In genomic region chr7:104980969-104981670, GRCh38 we compare ENCODE assay signal across 8 cellular contexts. TPM values are rescaled to one million over a fixed set of nuclear protein-coding genes. Genes with fewer than 3 reads are reported as not detected.
A peak's percentile ranks its signal among the peaks of the same experiment; 100 is the strongest.
DNase-seq lines count a peak whose midpoint lies in the region; ATAC-seq and TF ChIP-seq lines count a peak whose summit lies in the region.

No MANE protein-coding gene starts in this region.

- no peak for TF ChIP-seq POLR2A in body of pancreas (IDR thresholded peaks at IDR 0.05)

- H3K36me3 ChIP-seq in body of pancreas (replicated peaks in 1 of 2; ENCODE audit: insufficient read depth in 1 of 2, low read depth in 2 of 2) = no peaks in the 10 kb centered on the region
- no peaks in the 10 kb centered on the region for H3K36me3 ChIP-seq in lung (ENCODE audit: control insufficient read depth in 2 of 2, insufficient read depth in 2 of 2, low read length in 2 of 2)

- H3K4me3 ChIP-seq in HL-60 (replicated peaks; ENCODE audit: insufficient read depth, low read length) = no peak overlapping the region
- H3K4me3 ChIP-seq in body of pancreas = no peak overlapping the region
- H3K4me3 ChIP-seq in lung = no peak overlapping the region

- H3K27ac ChIP-seq in HL-60 (replicated peaks) (no peak overlapping the region), body of pancreas (peak overlapping the region in 1 of 4 donors; percentile 13), lung (ENCODE audit: low read depth in 1 of 2, low read length in 1 of 2) (no peak overlapping the region)

- WGBS in body of pancreas, 2 donors = 19 to 24% methylated on average over 4 of the region's 4 CpGs
- WGBS in lung, 2 donors = 47 to 49% methylated on average over 4 of the region's 4 CpGs

- in situ Hi-C loops in Caki2 (cut with HindIII; ENCODE audit: low pct_unique_long_range_greater_than_20kb, low sequenced_read_pairs) = no loop called here

- H3K9me3 ChIP-seq in body of pancreas = no peaks in the 10 kb centered on the region
- no peaks in the 10 kb centered on the region for H3K9me3 ChIP-seq in lung (ENCODE audit: control insufficient read depth in 2 of 2, insufficient read depth in 1 of 2, low read length in 1 of 2)

- ATAC-seq in body of pancreas (no peak), lung (ENCODE audit: insufficient read depth, low FRiP score) (no peak), GM18511 (IDR thresholded peaks at IDR 0.05; ENCODE audit: unreplicated experiment) (no peak), HG03196 (IDR thresholded peaks at IDR 0.05; ENCODE audit: unreplicated experiment) (no peak)

- peak; percentile 38 for TF ChIP-seq CTCF in HL-60 (IDR thresholded peaks at IDR 0.05; ENCODE audit: insufficient read depth, low read length)
- peak; percentile 42 to 77 (median 72) for TF ChIP-seq CTCF in body of pancreas (IDR thresholded peaks at IDR 0.05)
- TF ChIP-seq CTCF in lung (IDR thresholded peaks at IDR 0.05; ENCODE audit: control extremely low read depth, extremely low read depth) = peak; percentile 59

- DNase-seq in Caki2 (ENCODE audit: low read depth) = peak; percentile 58
- DNase-seq in HL-60 (ENCODE audit: low read depth in 1 of 2, low spot score in 1 of 2) = peak in 1 of 2 experiments; percentile 24
- peak; percentile 55 for DNase-seq in NCI-H82 treated with DMSO at 0.1 percent for 48 hours (lab: John Stamatoyannopoulos, UW; ENCODE audit: unreplicated experiment)
- no peak for DNase-seq in body of pancreas
- DNase-seq in lung (ENCODE audit: low spot score) = no peak
- no peak for DNase-seq in mucosa of gallbladder (ENCODE audit: low spot score)

- intact Hi-C loops in body of pancreas (cut with DNase I) = no loop called here

- H3K27me3 ChIP-seq in HL-60 (ENCODE audit: insufficient read depth, poor library complexity, severe bottlenecking) (no peaks in the 10 kb centered on the region), body of pancreas (no peaks in the 10 kb centered on the region), lung (ENCODE audit: control insufficient read depth, insufficient read depth) (no peaks in the 10 kb centered on the region)

- H3K4me1 ChIP-seq in body of pancreas (peaks cover 81% of the 10 kb centered on the region), lung (ENCODE audit: control insufficient read depth in 2 of 2, insufficient read depth in 2 of 2, low read length in 2 of 2) (peaks cover 6 to 32% of the 10 kb centered on the region in 2 donors)

RNA-seq across cellular contexts. Expression of gene KMT2E, which starts 32.9 kb away (rescaled TPM):
- 9.2 and 12.2 TPM in 2 replicates for total RNA-seq in Caki2 (2014; rRNA removed; shearing (Covaris generic); ENCODE audit: low replicate concordance)
- 10 to 100 TPM; 48.5 to 67.2 TPM for total RNA-seq in body of pancreas
- total RNA-seq in lung = 100 to 1,000 TPM in 1 of 2 donors, 10 to 100 TPM in 1; 94.6 to 277 TPM
- polyA plus RNA-seq in lung = 10 to 100 TPM; 20.3 to 30.9 TPM
- 81.5 TPM for total RNA-seq in mucosa of gallbladder

Comparison
In these comparisons a context has a peak if more than half of its experiments do, and no peak if none do; other contexts are left out.
1. DNase-seq: peak in Caki2 (single experiment) and NCI-H82 treated with DMSO at 0.1 percent for 48 hours (single experiment); none in body of pancreas (0 of 4), lung (single experiment) and mucosa of gallbladder (single experiment).
2. Peak in every context shown above with its lines, with median percentiles within 50 percentile points of each other: CTCF ChIP-seq.